In genomic region chr13:93224545-93224944, GRCh38 we compare ENCODE assay signal across 1 cellular context.
TF ChIP-seq lines count a peak whose summit lies in the region.

No MANE protein-coding gene starts in this region.

TF ChIP-seq in HepG2, 621 proteins besides CTCF, POLR2A, EP300 and RAD21 (continued from another document and continues in another):
- TF ChIP-seq HINFP (CRISPR knock-in tag; IDR thresholded peaks at IDR 0.05; ENCODE audit: low read depth) (peak; percentile 59; the same call in 1 of the 2 replicates), ZNF691 (CRISPR knock-in tag; IDR thresholded peaks at IDR 0.05; ENCODE audit: borderline replicate concordance, low read depth) (peak; percentile 51; the same call in 1 of the 2 replicates), ZNF432 (CRISPR knock-in tag; IDR thresholded peaks at IDR 0.05; ENCODE audit: borderline replicate concordance) (no peak), KLF11 (CRISPR knock-in tag; IDR thresholded peaks at IDR 0.05) (peak; percentile 90), NFYC (CRISPR knock-in tag; IDR thresholded peaks at IDR 0.05) (0 out of 2 replicates have a peak, but pooled peaks have one; percentile 41), KLF6 (CRISPR knock-in tag; IDR thresholded peaks at IDR 0.05) (peak; percentile 74; the same call in 1 of the 2 replicates), FOXO1 (CRISPR knock-in tag; IDR thresholded peaks at IDR 0.05) (peak; percentile 92), ARID5B (CRISPR knock-in tag; IDR thresholded peaks at IDR 0.05) (peak; percentile 100), PHF20 (CRISPR knock-in tag; IDR thresholded peaks at IDR 0.05) (peak; percentile 24; the same call in 1 of the 2 replicates), SMARCE1 (IDR thresholded peaks at IDR 0.05; ENCODE audit: borderline replicate concordance) (no peak), ZNF772 (CRISPR knock-in tag; IDR thresholded peaks at IDR 0.05) (peak; percentile 90), GFI1 (CRISPR knock-in tag; IDR thresholded peaks at IDR 0.05; ENCODE audit: borderline replicate concordance) (peak; percentile 92), ZNF580 (CRISPR knock-in tag; IDR thresholded peaks at IDR 0.05; ENCODE audit: borderline replicate concordance, low read depth) (peak; percentile 87; the same call in 1 of the 2 replicates), KMT2A (CRISPR knock-in tag; IDR thresholded peaks at IDR 0.05) (peak; percentile 86), MEF2D (CRISPR knock-in tag; IDR thresholded peaks at IDR 0.05) (peak; percentile 96), ZNF766 (CRISPR knock-in tag; IDR thresholded peaks at IDR 0.05; ENCODE audit: borderline replicate concordance) (no peak), CBX2 (IDR thresholded peaks at IDR 0.05; ENCODE audit: low read depth, low read length) (no peak), CBX2 (CRISPR knock-in tag; IDR thresholded peaks at IDR 0.05; ENCODE audit: low read depth) (0 out of 2 replicates have a peak, but pooled peaks have one; percentile 49), HNF1B (CRISPR knock-in tag; IDR thresholded peaks at IDR 0.05) (peak; percentile 68; the same call in 1 of the 2 replicates), ETV5 (CRISPR knock-in tag; IDR thresholded peaks at IDR 0.05; ENCODE audit: borderline replicate concordance) (peak; percentile 62; the same call in 1 of the 2 replicates), YEATS4 (CRISPR knock-in tag; IDR thresholded peaks at IDR 0.05; ENCODE audit: borderline replicate concordance) (peak; percentile 76), PAWR (CRISPR knock-in tag; IDR thresholded peaks at IDR 0.05; ENCODE audit: borderline replicate concordance) (no peak), NONO (IDR thresholded peaks at IDR 0.05) (no peak), NONO (CRISPR knock-in tag; conservative IDR thresholded peaks at IDR 0.05) (peak; percentile 84), BHLHE40 (IDR thresholded peaks at IDR 0.05; ENCODE audit: low read length) (peak; percentile 84), NR2F2 (IDR thresholded peaks at IDR 0.05; ENCODE audit: borderline replicate concordance, low read depth) (peak; percentile 98), ZBTB3 (CRISPR knock-in tag; IDR thresholded peaks at IDR 0.05; ENCODE audit: borderline replicate concordance, low read depth) (peak; percentile 89; the same call in 1 of the 2 replicates), HNF4A (CRISPR knock-in tag; IDR thresholded peaks at IDR 0.05) (peak; percentile 98), MYNN (CRISPR knock-in tag; IDR thresholded peaks at IDR 0.05; ENCODE audit: low read depth) (0 out of 2 replicates have a peak, but pooled peaks have one; percentile 83), SNAI1 (CRISPR knock-in tag; IDR thresholded peaks at IDR 0.05; ENCODE audit: borderline replicate concordance) (0 out of 2 replicates have a peak, but pooled peaks have one; percentile 56), IKZF4 (CRISPR knock-in tag; IDR thresholded peaks at IDR 0.05; ENCODE audit: borderline replicate concordance, low read depth, not compliant biosample characterization) (peak; percentile 34), PAXIP1 (CRISPR knock-in tag; conservative IDR thresholded peaks at IDR 0.05) (peak; percentile 90), FOXA3 (CRISPR knock-in tag; IDR thresholded peaks at IDR 0.05) (peak; percentile 96), ZNF768 (CRISPR knock-in tag; IDR thresholded peaks at IDR 0.05) (no peak), ZSCAN31 (CRISPR knock-in tag; IDR thresholded peaks at IDR 0.05; ENCODE audit: low read depth) (peak; percentile 78), NAIF1 (CRISPR knock-in tag; IDR thresholded peaks at IDR 0.05; ENCODE audit: borderline replicate concordance) (peak; percentile 35; the same call in 1 of the 2 replicates), ZSCAN22 (CRISPR knock-in tag; IDR thresholded peaks at IDR 0.05) (no peak), XBP1 (CRISPR knock-in tag; IDR thresholded peaks at IDR 0.05) (no peak), KAT7 (CRISPR knock-in tag; IDR thresholded peaks at IDR 0.05; ENCODE audit: borderline replicate concordance) (peak; percentile 96), LCORL (IDR thresholded peaks at IDR 0.05) (peak; percentile 53; the same call in 1 of the 2 replicates), LCORL (CRISPR knock-in tag; IDR thresholded peaks at IDR 0.05) (peak; percentile 75), MAX (IDR thresholded peaks at IDR 0.05) (peak; percentile 74), SKIL (CRISPR knock-in tag; IDR thresholded peaks at IDR 0.05; ENCODE audit: borderline replicate concordance) (peak; percentile 100), CCDC6 (CRISPR knock-in tag; IDR thresholded peaks at IDR 0.05) (peak; percentile 95; the same call in 1 of the 2 replicates), DMAP1 (CRISPR knock-in tag; IDR thresholded peaks at IDR 0.05) (peak; percentile 71; the same call in 1 of the 2 replicates), ZNF747 (CRISPR knock-in tag; IDR thresholded peaks at IDR 0.05; ENCODE audit: borderline replicate concordance) (peak; percentile 76; the same call in 1 of the 2 replicates), GZF1 (CRISPR knock-in tag; IDR thresholded peaks at IDR 0.05) (peak; percentile 79; the same call in 1 of the 2 replicates), FOXM1 (CRISPR knock-in tag; IDR thresholded peaks at IDR 0.05) (no peak), MTA1 (CRISPR knock-in tag; IDR thresholded peaks at IDR 0.05; ENCODE audit: borderline replicate concordance) (no peak), NCOA2 (CRISPR knock-in tag; IDR thresholded peaks at IDR 0.05) (peak; percentile 99), HNRNPK (IDR thresholded peaks at IDR 0.05; ENCODE audit: low read depth, low read length, poor library complexity, severe bottlenecking) (no peak), TBX2 (CRISPR knock-in tag; IDR thresholded peaks at IDR 0.05; ENCODE audit: borderline replicate concordance) (peak; percentile 98), JUNB (CRISPR knock-in tag; IDR thresholded peaks at IDR 0.05; ENCODE audit: borderline replicate concordance) (peak; percentile 85), ZNF34 (CRISPR knock-in tag; IDR thresholded peaks at IDR 0.05; ENCODE audit: borderline replicate concordance) (0 out of 2 replicates have a peak, but pooled peaks have one; percentile 34), NKX3-1 (CRISPR knock-in tag; IDR thresholded peaks at IDR 0.05) (peak; percentile 94)
